In genomic region chr17:59565959-59566324, GRCh38 we compare ENCODE assay signal across 8 cellular contexts. TPM values are rescaled to one million over a fixed set of nuclear protein-coding genes. Genes with fewer than 3 reads are reported as not detected.
DNase-seq lines count a peak whose midpoint lies in the region; ATAC-seq and TF ChIP-seq lines count a peak whose summit lies in the region.

No MANE protein-coding gene starts in this region.

- H3K9me3 Mint-ChIP-seq in CD4-positive, alpha-beta T cell: no peaks in the 10 kb centered on the region

- H3K27ac ChIP-seq in CD4-positive, alpha-beta T cell (ENCODE audit: low read depth, low read length): peak overlapping the region; percentile 91
- peak overlapping the region; percentile 82 to 96 for H3K27ac ChIP-seq in thoracic aorta

- no peaks in the 10 kb centered on the region for H3K9me3 ChIP-seq in CD4-positive, alpha-beta T cell (ENCODE audit: control insufficient read depth, low read length)
- H3K9me3 ChIP-seq in thoracic aorta: no peaks in the 10 kb centered on the region

- H3K27ac Mint-ChIP-seq in CD4-positive, alpha-beta T cell: peak overlapping the region; percentile 97

- peak; percentile 70 for ATAC-seq in CD4-positive, alpha-beta T cell (ENCODE audit: poor library complexity)
- ATAC-seq in GM21447 (IDR thresholded peaks at IDR 0.05; ENCODE audit: unreplicated experiment) (peak; percentile 50), thoracic aorta (ENCODE audit: insufficient number of reproducible peaks, low FRiP score, low read depth) (peak; percentile 92)

- no peak for TF ChIP-seq CTCF in CD4-positive, alpha-beta T cell (IDR thresholded peaks at IDR 0.05)
- TF ChIP-seq CTCF in thoracic aorta (IDR thresholded peaks at IDR 0.05): no peak

- no peaks in the 10 kb centered on the region for H3K27me3 Mint-ChIP-seq in CD4-positive, alpha-beta T cell

- no peaks in the 10 kb centered on the region for H3K27me3 ChIP-seq in CD4-positive, alpha-beta T cell (ENCODE audit: control insufficient read depth, insufficient read depth, low read length)
- no peaks in the 10 kb centered on the region for H3K27me3 ChIP-seq in thoracic aorta (replicated peaks; ENCODE audit: insufficient read depth)

- H3K36me3 ChIP-seq in thoracic aorta: no peaks in the 10 kb centered on the region

- H3K4me3 Mint-ChIP-seq in CD4-positive, alpha-beta T cell: peak overlapping the region; percentile 100

- in situ Hi-C loops in SK-MEL-5 (cut with HindIII; ENCODE audit: low pct_unique_long_range_greater_than_20kb, low sequenced_read_pairs): no loop called here

- intact Hi-C loops in CD4-positive, alpha-beta T cell (cut with DNase I, micrococcal nuclease): loop anchor here (1.0 to 10.0 kb wide), 4 partner anchors 53 to 934 kb away; partner anchors contain the start of genes CLTC (in 2 of the 2), PRR11 (in 1 of the 2), SKA2 (in 1 of the 2) and USP32 (in 1 of the 2)

- H3K36me3 Mint-ChIP-seq in CD4-positive, alpha-beta T cell (ENCODE audit: low read depth): peaks cover 30% of the 10 kb centered on the region

- peak; percentile 11 to 68 (median 36) for DNase-seq in CD4-positive, alpha-beta T cell
- peak; percentile 89 to 92 for DNase-seq in Kasumi-1 (lab: John Stamatoyannopoulos, UW)
- peak; percentile 91 for DNase-seq in SK-MEL-5 (ENCODE audit: low read depth, low spot score)
- DNase-seq in activated naive CD4-positive, alpha-beta T cell treated with anti-CD3 and anti-CD28 coated beads, Interleukin-2, amount 50 U/mL, for 16 hours: peak; percentile 55
- peak; percentile 63 for DNase-seq in germinal center (ENCODE audit: low spot score)
- peak; percentile 46 for DNase-seq in non-pigmented ciliary epithelial cell (ENCODE audit: low read depth)
- DNase-seq in thoracic aorta (ENCODE audit: low spot score): peak; percentile 16

- H3K4me1 Mint-ChIP-seq in CD4-positive, alpha-beta T cell (ENCODE audit: low read depth): peaks cover 26% of the 10 kb centered on the region

- H3K4me1 ChIP-seq in thoracic aorta (ENCODE audit: control insufficient read depth in 1 of 2, low read depth in 2 of 2): peaks cover 0 to 17% of the 10 kb centered on the region in 2 donors

- POLR2A ChIA-PET in CD4-positive, alpha-beta T cell (lab: Charles Lee): interaction anchor here (0.6 to 3.0 kb wide), 12 partner anchors 41 to 1111 kb away, joined by 3 to 40 read pairs (median 4); partner anchors contain the start of genes CLTC, PRR11, PTRH2 and RNFT1

- CTCF ChIA-PET in CD4-positive, alpha-beta T cell (lab: Charles Lee): no interaction called here

- H3K4me3 ChIP-seq in thoracic aorta: peak overlapping the region; percentile 97

RNA-seq across cellular contexts. Expression of gene DHX40, which starts 0.5 kb away (rescaled TPM):
- total RNA-seq in CD4-positive, alpha-beta T cell: 10 to 100 TPM; 62.6 to 65.6 TPM
- total RNA-seq in SK-MEL-5 (2014; rRNA removed; shearing (Covaris generic)): 144 and 151 TPM in 2 replicates
- polyA plus RNA-seq in SK-MEL-5 (2015; cell fraction: cytosol; rRNA removed): 67.0 and 99.2 TPM in 2 replicates
- polyA plus RNA-seq in SK-MEL-5 (2015; cell fraction: nucleus; rRNA removed): 69.6 and 84.9 TPM in 2 replicates
- 10 to 100 TPM; 31.3 to 33.4 TPM for total RNA-seq in thoracic aorta

RNA-seq across cellular contexts. Expression of gene CLTC, which starts 53.8 kb away (rescaled TPM):
- total RNA-seq in CD4-positive, alpha-beta T cell: 10 to 100 TPM; 81.5 to 89.9 TPM
- 471 and 485 TPM in 2 replicates for total RNA-seq in SK-MEL-5 (2014; rRNA removed; shearing (Covaris generic))
- 402 and 619 TPM in 2 replicates for polyA plus RNA-seq in SK-MEL-5 (2015; cell fraction: cytosol; rRNA removed)
- polyA plus RNA-seq in SK-MEL-5 (2015; cell fraction: nucleus; rRNA removed): 214 and 271 TPM in 2 replicates
- 100 to 1,000 TPM; 273 to 285 TPM for total RNA-seq in thoracic aorta

Comparison
In these comparisons a context has a peak if more than half of its experiments do, and no peak if none do; other contexts are left out.
1. Peak in every context shown above with its lines: DNase-seq, ATAC-seq, H3K4me3 ChIP-seq and H3K27ac ChIP-seq.
2. DNase-seq: peak in every context shown above with its lines; median percentile 91 in SK-MEL-5; 90 in Kasumi-1; 63 in germinal center; 55 in activated naive CD4-positive, alpha-beta T cell treated with anti-CD3 and anti-CD28 coated beads, Interleukin-2, amount 50 U/mL, for 16 hours; 46 in non-pigmented ciliary epithelial cell; 36 in CD4-positive, alpha-beta T cell; 16 in thoracic aorta.